Comparison of ENCODE assay signal across 19 cellular contexts in genomic region chr11:87432006-87432405, GRCh38.
DNase-seq lines count a peak whose midpoint lies in the region; ATAC-seq and TF ChIP-seq lines count a peak whose summit lies in the region.
"Had no signal": no experiment of that assay in that cellular context is flagged by ENCODE, and none has a peak within 500 bp of the region (broad histone marks: within the 10 kb centered on the region; RNA-seq: fewer than 3 reads in every experiment).

No MANE protein-coding gene starts in this region.

- H3K4me3 ChIP-seq in fibroblast of lung (replicated peaks in 1 of 4; ENCODE audit: control extremely low read depth in 1 of 4, insufficient read depth in 1 of 4, low read depth in 3 of 4, low read length in 4 of 4): no peak overlapping the region
- no peak overlapping the region for H3K4me3 ChIP-seq in A673 (ENCODE audit: low read depth, low read length, poor library complexity, severe bottlenecking)
- H3K4me3 ChIP-seq: dorsolateral prefrontal cortex, HAP-1, upper lobe of left lung had no signal

- no peak overlapping the region for H3K27ac ChIP-seq in fibroblast of lung (ENCODE audit: insufficient read depth, low read length)
- H3K27ac ChIP-seq in A673 (ENCODE audit: low read depth, low read length, poor library complexity, severe bottlenecking): no peak overlapping the region
- H3K27ac ChIP-seq: dorsolateral prefrontal cortex, upper lobe of left lung had no signal

- peak; percentile 72 for ATAC-seq in omental fat pad (ENCODE audit: low FRiP score)
- no peak for ATAC-seq in HG02973 (IDR thresholded peaks at IDR 0.05; ENCODE audit: unreplicated experiment)

- no peaks in the 10 kb centered on the region for H4K20me1 ChIP-seq in fibroblast of lung (ENCODE audit: control insufficient read depth, extremely low read depth, insufficient read depth, low read length)

- H3K27me3 ChIP-seq in fibroblast of lung (ENCODE audit: control insufficient read depth, insufficient read depth, low read length) (no peaks in the 10 kb centered on the region), A673 (replicated peaks; ENCODE audit: insufficient read depth, low read depth, low read length, poor library complexity) (no peaks in the 10 kb centered on the region)
- H3K27me3 ChIP-seq: dorsolateral prefrontal cortex, upper lobe of left lung had no signal

- intact Hi-C loops in A673 (cut with micrococcal nuclease; ENCODE audit: unreplicated experiment): no loop called here

- no peaks in the 10 kb centered on the region for H3K9me3 ChIP-seq in fibroblast of lung (ENCODE audit: control insufficient read depth, insufficient read depth, low read depth, low read length)
- H3K9me3 ChIP-seq in A673 (ENCODE audit: low read depth, low read length, poor library complexity, severe bottlenecking): no peaks in the 10 kb centered on the region
- H3K9me3 ChIP-seq: HAP-1, upper lobe of left lung had no signal

- no peaks in the 10 kb centered on the region for H3K79me2 ChIP-seq in fibroblast of lung (ENCODE audit: control insufficient read depth, insufficient read depth, low read length)

- no peaks in the 10 kb centered on the region for H3K36me3 ChIP-seq in fibroblast of lung (ENCODE audit: control insufficient read depth, insufficient read depth, low read length)
- no peaks in the 10 kb centered on the region for H3K36me3 ChIP-seq in A673 (ENCODE audit: insufficient read depth, low read length, poor library complexity, severe bottlenecking)
- H3K36me3 ChIP-seq: HAP-1, upper lobe of left lung had no signal

- H3K4me1 ChIP-seq in fibroblast of lung (ENCODE audit: control insufficient read depth, extremely low read depth, insufficient read depth, low read length) (peaks cover 14% of the 10 kb centered on the region), A673 (ENCODE audit: insufficient read depth, low read length, poor library complexity, severe bottlenecking) (no peaks in the 10 kb centered on the region)
- H3K4me1 ChIP-seq: HAP-1, upper lobe of left lung had no signal

- TF ChIP-seq CTCF in fibroblast of lung (conservative IDR thresholded peaks at IDR 0.05 in 1 of 2, IDR thresholded peaks at IDR 0.05 in 1 of 2; ENCODE audit: low read depth in 1 of 2, low read length in 2 of 2): no peak
- TF ChIP-seq CTCF in omental fat pad (IDR thresholded peaks at IDR 0.05): no peak
- no peak for TF ChIP-seq CTCF in A673 (conservative IDR thresholded peaks at IDR 0.05; ENCODE audit: low read depth, low read length)

- POLR2A ChIA-PET in A673 (lab: Charles Lee; ENCODE audit: low non-redundant PET): no interaction called here

- no peak overlapping the region for H2AFZ ChIP-seq in fibroblast of lung (ENCODE audit: low read length)

- CTCF ChIA-PET in A673 (lab: Charles Lee): no interaction called here

- no TSS peak for BruUV-seq in A673 (replicated peaks; lab: Mats Ljungman, UMichigan)

- H3K9ac ChIP-seq in fibroblast of lung (ENCODE audit: insufficient read depth, low read length): no peak overlapping the region

- DNase-seq in EL (peak; percentile 66), M059J (ENCODE audit: low read depth) (peak; percentile 74), fibroblast of lung (ENCODE audit: low read depth in 2 of 2) (peak; percentile 59 to 81), omental fat pad (ENCODE audit: low spot score) (no peak), A673 (ENCODE audit: low spot score) (no peak), NCI-H69 (lab: John Stamatoyannopoulos, UW) (no peak), SW480 (ENCODE audit: low spot score) (no peak)
- DNase-seq: activated CD4-positive, alpha-beta T cell treated with anti-CD3 and anti-CD28 coated beads for 4 hours; activated naive CD8-positive, alpha-beta T cell treated with anti-CD3 and anti-CD28 coated beads for 36 hours; caudate nucleus; DMS79; dorsolateral prefrontal cortex; head of caudate nucleus; NCI-H2171; SHP77; stimulated activated CD4-positive, alpha-beta T cell treated with anti-CD3 and anti-CD28 coated beads, Interleukin-12 subunit alpha, Interleukin-12 subunit beta, amount 100 ng/mL, for 4 hours; upper lobe of left lung had no signal

- H3K4me2 ChIP-seq in fibroblast of lung (ENCODE audit: extremely low read depth, insufficient read depth, low read length): no peak overlapping the region

Comparison
In these comparisons a context has a peak if more than half of its experiments do, and no peak if none do; other contexts are left out.
1. DNase-seq: peak in EL (single experiment), M059J (single experiment) and fibroblast of lung (2 of 2); none in omental fat pad (single experiment), A673 (single experiment), NCI-H69 (single experiment) and SW480 (single experiment).